Comparison of ENCODE assay signal across 11 cellular contexts in the genomic region with DNA sequence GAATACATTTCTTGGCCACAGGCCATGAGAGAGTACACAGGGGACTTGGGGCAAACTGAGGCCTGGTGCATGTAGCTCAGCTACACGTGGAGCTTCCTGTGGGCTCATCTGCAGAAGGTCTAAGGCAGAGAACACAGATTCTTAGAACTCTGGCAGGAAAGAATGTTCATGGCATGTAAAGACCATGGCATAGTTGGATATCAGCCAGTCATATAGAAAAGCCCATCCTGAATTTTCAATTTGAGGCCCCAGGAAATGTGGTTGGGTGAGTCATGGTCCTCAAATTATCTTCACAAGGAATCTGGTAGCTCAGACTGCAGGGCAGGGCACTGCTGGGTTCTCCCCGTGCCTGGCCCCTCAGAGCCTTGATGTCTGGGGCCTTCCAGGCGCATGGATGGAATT. TPM values are rescaled to one million over a fixed set of nuclear protein-coding genes. Genes with fewer than 3 reads are reported as not detected.
A peak's percentile ranks its signal among the peaks of the same experiment; 100 is the strongest.
DNase-seq lines count a peak whose midpoint lies in the region; TF ChIP-seq lines count a peak whose summit lies in the region.
"Had no signal": no experiment of that assay in that cellular context is flagged by ENCODE, and none has a peak within 500 bp of the region (broad histone marks: within the 10 kb centered on the region; RNA-seq: fewer than 3 reads in every experiment).

No MANE protein-coding gene starts in this region.

- H2AFZ ChIP-seq in MM.1S (ENCODE audit: low read length), result no peak overlapping the region
- H2AFZ ChIP-seq: GM23338 had no signal

- no peaks in the 10 kb centered on the region for H3K27me3 Mint-ChIP-seq in T-helper 1 cell treated with Interleukin-12 subunit alpha and Interleukin-12 subunit beta and Interleukin-4 antibody, amounts not matched to agents 30 μg/mL and 1 μg/mL, for 36 hours (ENCODE audit: low read depth)
- H3K27me3 Mint-ChIP-seq in endothelial cell (ENCODE audit: unreplicated experiment), result peaks cover 16% of the 10 kb centered on the region

- no peak for TF ChIP-seq EP300 in transverse colon (IDR thresholded peaks at IDR 0.05; ENCODE audit: low read depth)

- H3K36me3 ChIP-seq in SJCRH30 (no peaks in the 10 kb centered on the region; the same call in 1 of the 2 replicates), MM.1S (replicated peaks; ENCODE audit: insufficient read depth, low read length) (peaks cover 6% of the 10 kb centered on the region; the same call in 1 of the 2 replicates), transverse colon (no peaks in the 10 kb centered on the region)

- H3K9me2 ChIP-seq in MM.1S (replicated peaks; ENCODE audit: insufficient read depth, low read length), result no peaks in the 10 kb centered on the region

- H3K4me3 ChIP-seq in SJCRH30, result no peak overlapping the region
- H3K4me3 ChIP-seq in skeletal muscle cell (ENCODE audit: low read depth, low read length), result no peak overlapping the region
- no peak overlapping the region for H3K4me3 ChIP-seq in MM.1S (ENCODE audit: low read length)
- no peak overlapping the region for H3K4me3 ChIP-seq in transverse colon
- H3K4me3 ChIP-seq: GM23338, lung had no signal

- no peak overlapping the region for H3K9ac ChIP-seq in MM.1S (ENCODE audit: low read length)

- peaks cover 25% of the 10 kb centered on the region for H3K4me1 Mint-ChIP-seq in T-helper 1 cell treated with Interleukin-12 subunit alpha and Interleukin-12 subunit beta and Interleukin-4 antibody, amounts not matched to agents 30 μg/mL and 1 μg/mL, for 36 hours (ENCODE audit: low read depth)
- H3K4me1 Mint-ChIP-seq in endothelial cell (ENCODE audit: unreplicated experiment), result peaks cover 74% of the 10 kb centered on the region

- DNase-seq in T-helper 1 cell, result no peak
- peak; percentile 78 to 87 for DNase-seq in SJCRH30
- DNase-seq in endothelial cell (ENCODE audit: low spot score), result no peak
- DNase-seq in skeletal muscle cell (ENCODE audit: low read depth), result peak; percentile 70
- no peak for DNase-seq in MM.1S
- no peak for DNase-seq in NCI-H526 (lab: John Stamatoyannopoulos, UW)
- DNase-seq in transverse colon, result no peak
- DNase-seq: endodermal cell had no signal

- WGBS in transverse colon (ENCODE audit: low coverage in 1 of 2), 2 donors, result 72% methylated on average over 3 of the region's 3 CpGs; no CpG with 5 or more reads in 1 of the 2 donors

- H4K20me1 ChIP-seq in MM.1S (ENCODE audit: insufficient read depth, low read length), result no peaks in the 10 kb centered on the region

- H3K27ac Mint-ChIP-seq in T-helper 1 cell treated with Interleukin-12 subunit alpha and Interleukin-12 subunit beta and Interleukin-4 antibody, amounts not matched to agents 30 μg/mL and 1 μg/mL, for 36 hours, result peak overlapping the region; percentile 61
- peak overlapping the region; percentile 36 for H3K27ac Mint-ChIP-seq in endothelial cell (ENCODE audit: unreplicated experiment)
- H3K27ac Mint-ChIP-seq: endodermal cell, GM23338 had no signal

- no peak for TF ChIP-seq CTCF in endothelial cell (IDR thresholded peaks at IDR 0.05; ENCODE audit: unreplicated experiment)
- TF ChIP-seq CTCF in MM.1S (IDR thresholded peaks at IDR 0.05; ENCODE audit: low read length), result no peak
- no peak for TF ChIP-seq CTCF in transverse colon (IDR thresholded peaks at IDR 0.05)

- no peak overlapping the region for H3K4me3 Mint-ChIP-seq in T-helper 1 cell treated with Interleukin-12 subunit alpha and Interleukin-12 subunit beta and Interleukin-4 antibody, amounts not matched to agents 30 μg/mL and 1 μg/mL, for 36 hours
- H3K4me3 Mint-ChIP-seq in endothelial cell (ENCODE audit: unreplicated experiment), result peak overlapping the region; percentile 56
- H3K4me3 Mint-ChIP-seq: endodermal cell, GM23338 had no signal

- H3K9me3 ChIP-seq in SJCRH30 (replicated peaks) (no peaks in the 10 kb centered on the region), MM.1S (replicated peaks; ENCODE audit: insufficient read depth, low read length) (no peaks in the 10 kb centered on the region), transverse colon (no peaks in the 10 kb centered on the region)

- in situ Hi-C loops in transverse colon (cut with MboI; ENCODE audit: low pct_ligation_motif_present in 1 of 4, low pct_unique_long_range_greater_than_20kb in 1 of 4, low sequenced_read_pairs in 3 of 4), result no loop called here

- no peak overlapping the region for H3K4me2 ChIP-seq in MM.1S (ENCODE audit: low read depth, low read length)
- H3K4me2 ChIP-seq: GM23338 had no signal

- TF ChIP-seq POLR2A in transverse colon (IDR thresholded peaks at IDR 0.05), result no peak

- no peaks in the 10 kb centered on the region for H3F3A ChIP-seq in MM.1S (ENCODE audit: insufficient read depth, low read length)

- peak overlapping the region; percentile 81 for H3K27ac ChIP-seq in SJCRH30
- no peak overlapping the region for H3K27ac ChIP-seq in MM.1S (ENCODE audit: low read length)
- H3K27ac ChIP-seq in transverse colon, result no peak overlapping the region

- peaks cover 6% of the 10 kb centered on the region; the same call in 1 of the 2 replicates for H3K79me2 ChIP-seq in MM.1S (ENCODE audit: low read length)

- no peaks in the 10 kb centered on the region for H3K9me3 Mint-ChIP-seq in T-helper 1 cell treated with Interleukin-12 subunit alpha and Interleukin-12 subunit beta and Interleukin-4 antibody, amounts not matched to agents 30 μg/mL and 1 μg/mL, for 36 hours
- H3K9me3 Mint-ChIP-seq in endothelial cell (ENCODE audit: unreplicated experiment), result no peaks in the 10 kb centered on the region
- H3K9me3 Mint-ChIP-seq: endodermal cell, GM23338 had no signal

- peaks cover 26% of the 10 kb centered on the region for H3K36me3 Mint-ChIP-seq in T-helper 1 cell treated with Interleukin-12 subunit alpha and Interleukin-12 subunit beta and Interleukin-4 antibody, amounts not matched to agents 30 μg/mL and 1 μg/mL, for 36 hours (ENCODE audit: low read depth)
- H3K36me3 Mint-ChIP-seq in endothelial cell (ENCODE audit: low read depth, unreplicated experiment), result peaks cover 5% of the 10 kb centered on the region

- peaks cover 44% of the 10 kb centered on the region for H3K4me1 ChIP-seq in SJCRH30
- no peaks in the 10 kb centered on the region for H3K4me1 ChIP-seq in MM.1S (ENCODE audit: low read length)
- peaks cover 0 to 12% (median 0%) of the 10 kb centered on the region in 4 donors for H3K4me1 ChIP-seq in transverse colon

- H3K27me3 ChIP-seq in SJCRH30 (no peaks in the 10 kb centered on the region), MM.1S (replicated peaks; ENCODE audit: insufficient read depth, low read length) (no peaks in the 10 kb centered on the region), transverse colon (no peaks in the 10 kb centered on the region)

- intact Hi-C loops in transverse colon (cut with DNase I; ENCODE audit: low total_unique reads), result no loop called here

RNA-seq across cellular contexts. Expression of a gene that starts 13.7 kb away (rescaled TPM):
- 37.3 and 39.6 TPM in 2 replicates for total RNA-seq in SJCRH30 (2014; rRNA removed; shearing (Covaris generic))
- total RNA-seq in endothelial cell (ENCODE audit: unreplicated experiment) (25.9 TPM), transverse colon (100 to 1,000 TPM in 3 of 4 donors, 10 to 100 TPM in 1; 26.1 to 206 (median 166) TPM)

RNA-seq across cellular contexts. Expression of a gene that starts 37.9 kb away (rescaled TPM):
- 21.3 and 24.5 TPM in 2 replicates for total RNA-seq in SJCRH30 (2014; rRNA removed; shearing (Covaris generic))
- total RNA-seq in endothelial cell (ENCODE audit: unreplicated experiment) (11.3 TPM), transverse colon (10 to 100 TPM in 3 of 4 donors, under 1 TPM in 1; 0.40 to 13.7 (median 11.3) TPM)

RNA-seq across cellular contexts. Expression of a gene that starts 58.9 kb away (rescaled TPM):
- 0.76 and 1.1 TPM in 2 replicates for total RNA-seq in SJCRH30 (2014; rRNA removed; shearing (Covaris generic))
- total RNA-seq in endothelial cell (ENCODE audit: unreplicated experiment) (12.4 TPM), transverse colon (10 to 100 TPM in 3 of 4 donors, 1 to 10 TPM in 1; 5.8 to 38.9 (median 20.3) TPM)

Comparison
In these comparisons a context has a peak if more than half of its experiments do, and no peak if none do; other contexts are left out.
1. DNase-seq: peak in SJCRH30 (2 of 2) and skeletal muscle cell (single experiment); none in T-helper 1 cell (0 of 5), endothelial cell (single experiment), MM.1S (single experiment), NCI-H526 (0 of 2) and transverse colon (single experiment).